ENCODE assay signal across 24 cellular contexts in the genomic region with DNA sequence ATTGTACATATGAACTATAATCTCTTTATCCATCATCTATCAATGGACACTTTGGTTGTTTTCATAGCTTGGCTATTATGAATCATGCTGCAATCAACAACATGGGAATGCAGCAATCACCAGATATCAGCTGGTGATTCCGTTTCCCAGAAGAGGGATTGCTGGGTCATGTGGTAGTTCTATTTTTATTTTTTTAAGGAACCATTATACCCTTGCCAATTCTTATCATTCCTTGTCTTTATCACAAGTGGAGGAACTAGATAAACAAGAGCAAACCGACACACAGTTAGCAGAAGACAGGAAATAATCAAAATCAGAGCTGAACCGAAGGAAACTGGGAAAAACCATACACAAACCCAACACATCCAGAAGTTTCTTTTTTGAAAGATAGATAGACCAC. TPM values are rescaled to one million over a fixed set of nuclear protein-coding genes. Genes with fewer than 3 reads are reported as not detected.
DNase-seq lines count a peak whose midpoint lies in the region; ATAC-seq, FAIRE-seq and TF ChIP-seq lines count a peak whose summit lies in the region.
"Had no signal": no experiment of that assay in that cellular context is flagged by ENCODE, and none has a peak within 500 bp of the region (broad histone marks: within the 10 kb centered on the region; RNA-seq: fewer than 3 reads in every experiment).

No MANE protein-coding gene starts in this region.

- no peak overlapping the region for H3K4me2 ChIP-seq in endothelial cell of umbilical vein (ENCODE audit: insufficient read depth, low read length)
- H3K4me2 ChIP-seq: A549, BLaER1, PC-9 had no signal

- no peaks in the 10 kb centered on the region for H4K20me1 ChIP-seq in endothelial cell of umbilical vein (replicated peaks; ENCODE audit: control insufficient read depth, extremely low read depth, insufficient read depth, low read length)
- H4K20me1 ChIP-seq: BLaER1 had no signal

- TF ChIP-seq POLR2A in adrenal gland (IDR thresholded peaks at IDR 0.05) = peak in 1 of 2 donors; percentile 31
- TF ChIP-seq POLR2A in endothelial cell of umbilical vein (IDR thresholded peaks at IDR 0.05; ENCODE audit: low read depth, low read length) = no peak
- no peak for TF ChIP-seq POLR2A in right lobe of liver (IDR thresholded peaks at IDR 0.05)

- H3K27ac Mint-ChIP-seq in stimulated activated naive B cell treated with anti-CD40 and anti-IgM and Interleukin-4, amounts not matched to agents 10 μg/mL and 1 μg/mL and 100 μg/mL, for 72 hours = no peak overlapping the region
- no peak overlapping the region for H3K27ac Mint-ChIP-seq in CD14-positive monocyte
- H3K27ac Mint-ChIP-seq: CD8-positive, alpha-beta T cell had no signal

- H3K4me1 ChIP-seq in adrenal gland (replicated peaks in 1 of 2) = peaks cover 4 to 8% of the 10 kb centered on the region in 2 donors
- no peaks in the 10 kb centered on the region for H3K4me1 ChIP-seq in endothelial cell of umbilical vein (ENCODE audit: control insufficient read depth, extremely low read depth, insufficient read depth, low read length)
- H3K4me1 ChIP-seq in right lobe of liver = no peaks in the 10 kb centered on the region
- H3K4me1 ChIP-seq: A549 had no signal

- FAIRE-seq in endothelial cell of umbilical vein (lab: Jason Lieb, UNC) = no peak
- FAIRE-seq: A549, GM12892, H1 had no signal

- CTCF ChIA-PET in endothelial cell of umbilical vein (lab: Charles Lee) = interaction anchor here (2.0 kb wide), 1 partner anchor 13 kb away, joined by 9 read pairs; no protein-coding TSS in a partner anchor

- ATAC-seq in right lobe of liver (peak; percentile 35 to 76 (median 44)), HG03108 (IDR thresholded peaks at IDR 0.05; ENCODE audit: unreplicated experiment) (no peak), GM19328 (IDR thresholded peaks at IDR 0.05; ENCODE audit: unreplicated experiment) (no peak)
- no peak for ATAC-seq in stimulated activated naive B cell treated with anti-CD40 and anti-IgM and Interleukin-4, amounts not matched to agents 10 μg/mL and 1 μg/mL and 100 μg/mL, for 72 hours (replicated peaks)
- ATAC-seq: A549; CD8-positive, alpha-beta T cell had no signal

- no peaks in the 10 kb centered on the region for H3K27me3 ChIP-seq in adrenal gland
- no peaks in the 10 kb centered on the region for H3K27me3 ChIP-seq in endothelial cell of umbilical vein (ENCODE audit: control insufficient read depth in 2 of 2, insufficient read depth in 2 of 2, low read length in 2 of 2)
- no peaks in the 10 kb centered on the region for H3K27me3 ChIP-seq in right lobe of liver
- H3K27me3 ChIP-seq: BLaER1, MG63, SJCRH30 had no signal

- WGBS in adrenal gland, 4 donors = 18 to 27% (median 20%) methylated on average over 3 of the region's 3 CpGs
- WGBS in right lobe of liver (ENCODE audit: insufficient coverage, low coverage, low lambda C conversion rate, missing lambda C conversion rate) = 55% methylated on average over 3 of the region's 3 CpGs

- H3K9me1 ChIP-seq in endothelial cell of umbilical vein (replicated peaks; ENCODE audit: control insufficient read depth, extremely low read depth, insufficient read depth, low read length) = no peaks in the 10 kb centered on the region

- POLR2A ChIA-PET in endothelial cell of umbilical vein (lab: Charles Lee) = no interaction called here

- DNase-seq in EH (ENCODE audit: low read depth) (peak; percentile 32), adrenal gland (peak in 6 of 7 donors; percentile 27 to 72 (median 58)), endothelial cell of umbilical vein (ENCODE audit: low read depth, low spot score) (peak; percentile 58), right lobe of liver (no peak), CD14-positive monocyte (ENCODE audit: low spot score) (no peak)
- no peak for DNase-seq in stimulated activated naive B cell treated with anti-CD40 and anti-IgM and Interleukin-4, amounts not matched to agents 10 μg/mL and 1 μg/mL and 100 μg/mL, for 72 hours
- DNase-seq: Calu3; CD8-positive, alpha-beta T cell; DMS53; Karpas-422; MG63; NCI-H1048; NCI-H1436; NCI-H2029; NCI-H526; PC-9; SJCRH30 had no signal

- H3K9ac ChIP-seq in endothelial cell of umbilical vein (replicated peaks; ENCODE audit: extremely low read depth, insufficient read depth, low read length) = no peak overlapping the region
- H3K9ac ChIP-seq: BLaER1 had no signal

- no peak overlapping the region for H2AFZ ChIP-seq in endothelial cell of umbilical vein (ENCODE audit: low read depth, low read length)
- H2AFZ ChIP-seq: PC-9 had no signal

- BruUV-seq in endothelial cell of umbilical vein (replicated peaks; lab: Mats Ljungman, UMichigan) = no TSS peak

- no peaks in the 10 kb centered on the region for H3K36me3 Mint-ChIP-seq in stimulated activated naive B cell treated with anti-CD40 and anti-IgM and Interleukin-4, amounts not matched to agents 10 μg/mL and 1 μg/mL and 100 μg/mL, for 72 hours
- no peaks in the 10 kb centered on the region for H3K36me3 Mint-ChIP-seq in CD14-positive monocyte
- H3K36me3 Mint-ChIP-seq: CD8-positive, alpha-beta T cell had no signal

- dilution Hi-C loops in endothelial cell of umbilical vein (cut with MboI; ENCODE audit: extremely low pct_ligation_motif_present, low sequenced_read_pairs) = no loop called here

- H3K9me3 Mint-ChIP-seq in stimulated activated naive B cell treated with anti-CD40 and anti-IgM and Interleukin-4, amounts not matched to agents 10 μg/mL and 1 μg/mL and 100 μg/mL, for 72 hours = peaks cover 8 to 10% of the 10 kb centered on the region in 2 donors
- H3K9me3 Mint-ChIP-seq in CD14-positive monocyte = peaks cover 0 to 4% (median 0%) of the 10 kb centered on the region in 7 donors

- H3K9me3 ChIP-seq in adrenal gland (replicated peaks in 1 of 3) (no peaks in the 10 kb centered on the region), endothelial cell of umbilical vein (replicated peaks; ENCODE audit: control insufficient read depth, insufficient read depth, low read length) (no peaks in the 10 kb centered on the region), right lobe of liver (no peaks in the 10 kb centered on the region)

- peaks cover 12 to 14% of the 10 kb centered on the region in 2 donors for H3K27me3 Mint-ChIP-seq in stimulated activated naive B cell treated with anti-CD40 and anti-IgM and Interleukin-4, amounts not matched to agents 10 μg/mL and 1 μg/mL and 100 μg/mL, for 72 hours
- peaks cover 0 to 2% (median 2%) of the 10 kb centered on the region in 3 donors for H3K27me3 Mint-ChIP-seq in CD14-positive monocyte (ENCODE audit: low read depth in 3 of 3)

- no peak for TF ChIP-seq CTCF in adrenal gland (IDR thresholded peaks at IDR 0.05)
- TF ChIP-seq CTCF in endothelial cell of umbilical vein (IDR thresholded peaks at IDR 0.05; ENCODE audit: extremely low read depth in 1 of 2, insufficient read depth in 1 of 2, low read depth in 1 of 2, low read length in 2 of 2) = no peak
- no peak for TF ChIP-seq CTCF in right lobe of liver (IDR thresholded peaks at IDR 0.05)
- TF ChIP-seq CTCF in CD14-positive monocyte (IDR thresholded peaks at IDR 0.05) = no peak

- no peak overlapping the region for H3K4me3 Mint-ChIP-seq in stimulated activated naive B cell treated with anti-CD40 and anti-IgM and Interleukin-4, amounts not matched to agents 10 μg/mL and 1 μg/mL and 100 μg/mL, for 72 hours
- H3K4me3 Mint-ChIP-seq in CD14-positive monocyte = no peak overlapping the region
- H3K4me3 Mint-ChIP-seq: CD8-positive, alpha-beta T cell had no signal

- peaks cover 12 to 13% of the 10 kb centered on the region in 2 donors for H3K4me1 Mint-ChIP-seq in stimulated activated naive B cell treated with anti-CD40 and anti-IgM and Interleukin-4, amounts not matched to agents 10 μg/mL and 1 μg/mL and 100 μg/mL, for 72 hours
- H3K4me1 Mint-ChIP-seq in CD14-positive monocyte = no peaks in the 10 kb centered on the region

- intact Hi-C loops in adrenal gland (cut with DNase I) (no loop called here), endothelial cell of umbilical vein (cut with micrococcal nuclease) (loop anchor here (1.0 to 5.0 kb wide), 2 partner anchors 29 to 408 kb away; no protein-coding TSS in a partner anchor), right lobe of liver (cut with DNase I) (loop anchor here in 1 of 2 donors (5.0 kb wide), 1 partner anchor 113 kb away; no protein-coding TSS in a partner anchor), CD14-positive monocyte (cut with micrococcal nuclease) (no loop called here)

- no peak overlapping the region for H3K4me3 ChIP-seq in adrenal gland
- no peak overlapping the region for H3K4me3 ChIP-seq in endothelial cell of umbilical vein (replicated peaks in 1 of 3; ENCODE audit: insufficient read depth in 1 of 3, low read depth in 1 of 3, low read length in 3 of 3)
- H3K4me3 ChIP-seq in right lobe of liver = no peak overlapping the region
- H3K4me3 ChIP-seq: A549, BLaER1, MG63, PC-9, SJCRH30 had no signal

- no peaks in the 10 kb centered on the region for H3K79me2 ChIP-seq in endothelial cell of umbilical vein (ENCODE audit: control insufficient read depth, insufficient read depth, low read length)

- H3K27ac ChIP-seq in adrenal gland (peak overlapping the region in 4 of 5 donors; percentile 13 to 61 (median 32)), endothelial cell of umbilical vein (ENCODE audit: insufficient read depth, low read depth, low read length) (no peak overlapping the region), right lobe of liver (no peak overlapping the region)
- H3K27ac ChIP-seq: A549, BLaER1, PC-9, RWPE1, SJCRH30 had no signal

- H3K36me3 ChIP-seq in adrenal gland (replicated peaks in 1 of 2) (no peaks in the 10 kb centered on the region), endothelial cell of umbilical vein (ENCODE audit: control insufficient read depth in 2 of 2, extremely low read depth in 1 of 2, insufficient read depth in 2 of 2, low read length in 2 of 2) (no peaks in the 10 kb centered on the region), right lobe of liver (no peaks in the 10 kb centered on the region)
- H3K36me3 ChIP-seq: BLaER1, MG63, SJCRH30 had no signal

TF ChIP-seq in endothelial cell of umbilical vein, 7 proteins besides CTCF, POLR2A, EP300 and RAD21 (continues in another document):
- TF ChIP-seq GATA2 (IDR thresholded peaks at IDR 0.05; ENCODE audit: insufficient read depth, insufficient read length, low read depth, low read length) (peak; percentile 62), FOS (IDR thresholded peaks at IDR 0.05; ENCODE audit: borderline replicate concordance, insufficient read depth, low read length) (no peak)

RNA-seq across cellular contexts. Expression of gene LNX1, which starts 14.5 kb away (rescaled TPM):
- total RNA-seq in adrenal gland (1 to 10 TPM; 1.2 to 8.9 (median 4.3) TPM), endothelial cell of umbilical vein (1.3 and 1.9 TPM in 2 replicates), right lobe of liver (1 to 10 TPM; 1.3 to 6.0 (median 3.9) TPM)
- polyA plus RNA-seq in adrenal gland (1 to 10 TPM; 1.2 to 3.4 (median 2.5) TPM), endothelial cell of umbilical vein (0.49 and 0.72 TPM in 2 replicates), CD14-positive monocyte (under 1 TPM; 0.09 to 0.13 TPM)
- 0.58 and 0.72 TPM in 2 replicates for polyA plus RNA-seq in endothelial cell of umbilical vein (2011; cell fraction: cytosol; rRNA removed)
- 0.54 and 0.94 TPM in 2 replicates for polyA plus RNA-seq in endothelial cell of umbilical vein (2011; cell fraction: nucleus; rRNA removed)
- polyA plus RNA-seq in endothelial cell of umbilical vein (2012) = 1.5 and 2.0 TPM in 2 replicates
- 1.00 and 2.2 TPM in 2 replicates for polyA minus RNA-seq in endothelial cell of umbilical vein
- polyA minus RNA-seq in endothelial cell of umbilical vein (2011; cell fraction: cytosol; rRNA and poly(A)+ RNA removed) = not detected
- polyA minus RNA-seq in endothelial cell of umbilical vein (2011; cell fraction: nucleus; rRNA and poly(A)+ RNA removed) = 1.1 and 2.0 TPM in 2 replicates
- total RNA-seq: CD8-positive, alpha-beta T cell had no signal

Comparison
In these comparisons a context has a peak if more than half of its experiments do, and no peak if none do; other contexts are left out.
1. DNase-seq: peak in EH (single experiment), adrenal gland (6 of 7) and endothelial cell of umbilical vein (single experiment); none in right lobe of liver (0 of 3), stimulated activated naive B cell treated with anti-CD40 and anti-IgM and Interleukin-4, amounts not matched to agents 10 μg/mL and 1 μg/mL and 100 μg/mL, for 72 hours (single experiment) and CD14-positive monocyte (single experiment).
2. H3K27ac ChIP-seq: peak in adrenal gland (4 of 5); none in endothelial cell of umbilical vein (single experiment) and right lobe of liver (0 of 3).
3. ATAC-seq: peak in right lobe of liver (4 of 4); none in HG03108 (single experiment), stimulated activated naive B cell treated with anti-CD40 and anti-IgM and Interleukin-4, amounts not matched to agents 10 μg/mL and 1 μg/mL and 100 μg/mL, for 72 hours (0 of 2) and GM19328 (single experiment).